8 cellular contexts compared by ENCODE assay signal in genomic region chr15:31472636-31473383, GRCh38.
DNase-seq lines count a peak whose midpoint lies in the region; ATAC-seq and TF ChIP-seq lines count a peak whose summit lies in the region.

No MANE protein-coding gene starts in this region.

- peak overlapping the region; percentile 67 for H2AFZ ChIP-seq in fibroblast of lung (ENCODE audit: low read length)

- no peaks in the 10 kb centered on the region for H3K9me3 ChIP-seq in BLaER1 treated with 17β-estradiol and CSF1 and Interleukin-3, amounts not matched to agents 10 nM and 100 nM (replicated peaks in 1 of 11)
- H3K9me3 ChIP-seq in fibroblast of lung (ENCODE audit: control insufficient read depth, insufficient read depth, low read depth, low read length) = no peaks in the 10 kb centered on the region

- H3K27me3 ChIP-seq in BLaER1 treated with 17β-estradiol and CSF1 and Interleukin-3, amounts not matched to agents 10 nM and 100 nM = no peaks in the 10 kb centered on the region
- H3K27me3 ChIP-seq in fibroblast of lung (ENCODE audit: control insufficient read depth, insufficient read depth, low read length) = no peaks in the 10 kb centered on the region

- peak; percentile 82 for DNase-seq in activated CD4-positive, alpha-beta T cell treated with anti-CD3 and anti-CD28 coated beads, Interleukin-2, amount 10 ng/mL, durations not matched to agents 7 days and 5 days
- DNase-seq in fibroblast of lung (ENCODE audit: low read depth in 2 of 2) (peak; percentile 43 to 48), smooth muscle cell of the brain vasculature (ENCODE audit: low read depth, low spot score) (peak; percentile 43), NCI-H2029 (lab: John Stamatoyannopoulos, UW) (no peak), caudate nucleus (lab: John Stamatoyannopoulos, UW) (no peak)

- H3K27ac ChIP-seq in BLaER1 treated with 17β-estradiol and CSF1 and Interleukin-3, amounts not matched to agents 10 nM and 100 nM = peak overlapping the region in 10 of 11 experiments; percentile 33 to 75 (median 68); a peak in 20 of 22 replicates
- H3K27ac ChIP-seq in fibroblast of lung (ENCODE audit: insufficient read depth, low read length) = peak overlapping the region; percentile 68
- H3K27ac ChIP-seq in caudate nucleus (ENCODE audit: low read depth, low read length) = no peak overlapping the region

- peaks cover 43% of the 10 kb centered on the region for H3K4me1 Mint-ChIP-seq in activated CD4-positive, alpha-beta T cell treated with anti-CD3 and anti-CD28 coated beads, Interleukin-2, amount 10 ng/mL, durations not matched to agents 7 days and 5 days

- CTCF ChIA-PET in activated CD4-positive, alpha-beta T cell treated with anti-CD3 and anti-CD28 coated beads, Interleukin-2, amount 10 ng/mL, durations not matched to agents 7 days and 5 days (lab: Charles Lee) = interaction anchor here (0.8 to 5.4 kb wide), 13 partner anchors 9 to 178 kb away, joined by 3 to 37 read pairs (median 4); no protein-coding TSS in a partner anchor

- peak; percentile 51 for TF ChIP-seq POLR2A in GM19099 (IDR thresholded peaks at IDR 0.05; ENCODE audit: extremely low read depth, insufficient read length, low read depth)

- no peak for TF ChIP-seq CTCF in fibroblast of lung (conservative IDR thresholded peaks at IDR 0.05 in 1 of 2, IDR thresholded peaks at IDR 0.05 in 1 of 2; ENCODE audit: low read depth in 1 of 2, low read length in 2 of 2)

- peaks cover 20% of the 10 kb centered on the region for H3K36me3 Mint-ChIP-seq in activated CD4-positive, alpha-beta T cell treated with anti-CD3 and anti-CD28 coated beads, Interleukin-2, amount 10 ng/mL, durations not matched to agents 7 days and 5 days (ENCODE audit: low read depth)

- peak overlapping the region; percentile 92 for H3K27ac Mint-ChIP-seq in activated CD4-positive, alpha-beta T cell treated with anti-CD3 and anti-CD28 coated beads, Interleukin-2, amount 10 ng/mL, durations not matched to agents 7 days and 5 days

- no peaks in the 10 kb centered on the region for H4K20me1 ChIP-seq in BLaER1 treated with 17β-estradiol and CSF1 and Interleukin-3, amounts not matched to agents 10 nM and 100 nM
- no peaks in the 10 kb centered on the region for H4K20me1 ChIP-seq in fibroblast of lung (ENCODE audit: control insufficient read depth, extremely low read depth, insufficient read depth, low read length)

- H3K4me2 ChIP-seq in BLaER1 treated with 17β-estradiol and CSF1 and Interleukin-3, amounts not matched to agents 10 nM and 100 nM = peak overlapping the region; percentile 68 to 87 (median 77)
- H3K4me2 ChIP-seq in fibroblast of lung (ENCODE audit: extremely low read depth, insufficient read depth, low read length) = peak overlapping the region; percentile 55

- peak overlapping the region in 4 of 10 experiments; percentile 8 to 23 (median 22); a peak in 6 of 20 replicates for H3K4me3 ChIP-seq in BLaER1 treated with 17β-estradiol and CSF1 and Interleukin-3, amounts not matched to agents 10 nM and 100 nM
- H3K4me3 ChIP-seq in fibroblast of lung (replicated peaks in 1 of 4; ENCODE audit: control extremely low read depth in 1 of 4, insufficient read depth in 1 of 4, low read depth in 3 of 4, low read length in 4 of 4) = no peak overlapping the region

- H3K36me3 ChIP-seq in BLaER1 treated with 17β-estradiol and CSF1 and Interleukin-3, amounts not matched to agents 10 nM and 100 nM = no peaks in the 10 kb centered on the region
- H3K36me3 ChIP-seq in fibroblast of lung (ENCODE audit: control insufficient read depth, insufficient read depth, low read length) = no peaks in the 10 kb centered on the region

- no peaks in the 10 kb centered on the region for H3K79me2 ChIP-seq in fibroblast of lung (ENCODE audit: control insufficient read depth, insufficient read depth, low read length)

- POLR2A ChIA-PET in activated CD4-positive, alpha-beta T cell treated with anti-CD3 and anti-CD28 coated beads, Interleukin-2, amount 10 ng/mL, durations not matched to agents 7 days and 5 days (lab: Charles Lee) = interaction anchor here (1.0 kb wide), 1 partner anchor 38 kb away, joined by 8 read pairs; no protein-coding TSS in a partner anchor

- peaks cover 20 to 34% (median 30%) of the 10 kb centered on the region in 10 experiments for H3K4me1 ChIP-seq in BLaER1 treated with 17β-estradiol and CSF1 and Interleukin-3, amounts not matched to agents 10 nM and 100 nM
- H3K4me1 ChIP-seq in fibroblast of lung (ENCODE audit: control insufficient read depth, extremely low read depth, insufficient read depth, low read length) = peaks cover 26% of the 10 kb centered on the region

- H3K27me3 Mint-ChIP-seq in activated CD4-positive, alpha-beta T cell treated with anti-CD3 and anti-CD28 coated beads, Interleukin-2, amount 10 ng/mL, durations not matched to agents 7 days and 5 days = no peaks in the 10 kb centered on the region

- H3K9ac ChIP-seq in BLaER1 treated with 17β-estradiol and CSF1 and Interleukin-3, amounts not matched to agents 10 nM and 100 nM = peak overlapping the region in 10 of 11 experiments; percentile 24 to 63 (median 40); a peak in 19 of 22 replicates
- no peak overlapping the region for H3K9ac ChIP-seq in fibroblast of lung (ENCODE audit: insufficient read depth, low read length)

- H3K9me3 Mint-ChIP-seq in activated CD4-positive, alpha-beta T cell treated with anti-CD3 and anti-CD28 coated beads, Interleukin-2, amount 10 ng/mL, durations not matched to agents 7 days and 5 days = peaks cover 4% of the 10 kb centered on the region

- peak; percentile 81 for ATAC-seq in HG03097 (IDR thresholded peaks at IDR 0.05; ENCODE audit: low FRiP score, unreplicated experiment)

- peak overlapping the region; percentile 62 for H3K4me3 Mint-ChIP-seq in activated CD4-positive, alpha-beta T cell treated with anti-CD3 and anti-CD28 coated beads, Interleukin-2, amount 10 ng/mL, durations not matched to agents 7 days and 5 days

Comparison
In these comparisons a context has a peak if more than half of its experiments do, and no peak if none do; other contexts are left out.
1. DNase-seq: peak in activated CD4-positive, alpha-beta T cell treated with anti-CD3 and anti-CD28 coated beads, Interleukin-2, amount 10 ng/mL, durations not matched to agents 7 days and 5 days (single experiment), fibroblast of lung (2 of 2) and smooth muscle cell of the brain vasculature (single experiment); none in NCI-H2029 (single experiment) and caudate nucleus (0 of 61).